18 cellular contexts compared by ENCODE assay signal in the genomic region with DNA sequence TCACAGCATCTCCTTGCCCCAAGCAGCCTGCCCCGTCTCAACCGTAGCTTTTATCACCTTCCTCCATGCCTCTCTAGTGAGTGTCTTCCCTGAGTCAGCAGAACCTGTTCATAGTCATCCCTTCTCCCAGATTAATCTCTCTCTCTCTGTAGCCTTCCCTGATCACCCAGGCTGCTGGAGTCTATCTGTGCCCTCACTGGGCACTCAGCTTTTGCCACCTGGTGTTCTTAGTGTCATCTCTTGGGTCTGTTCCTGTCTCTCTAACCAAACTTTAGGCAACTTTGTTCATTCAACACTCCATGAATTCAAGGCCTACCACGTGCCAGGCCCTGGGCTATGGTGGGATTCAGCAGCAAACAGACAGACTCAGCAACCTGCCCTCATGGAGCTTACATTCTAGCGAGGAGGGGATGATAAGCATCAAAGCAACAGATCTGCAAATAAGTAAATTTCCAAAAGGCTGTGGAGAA.
DNase-seq lines count a peak whose midpoint lies in the region; ATAC-seq and TF ChIP-seq lines count a peak whose summit lies in the region.
"Had no signal": no experiment of that assay in that cellular context is flagged by ENCODE, and none has a peak within 500 bp of the region (broad histone marks: within the 10 kb centered on the region; RNA-seq: fewer than 3 reads in every experiment).

No MANE protein-coding gene starts in this region.

- no peak for ATAC-seq in HG03432 (IDR thresholded peaks at IDR 0.05; ENCODE audit: unreplicated experiment)
- ATAC-seq: natural killer cell treated with Interleukin-12 subunit alpha and Interleukin-12 subunit beta and Interleukin-15 and Interleukin-18, amount 100 ng/mL, for 72 hours; SK-N-SH treated with all-trans-retinoic acid at 6 μM for 48 hours had no signal

- peak overlapping the region in 8 of 11 experiments; percentile 20 to 86 (median 74); a peak in 12 of 22 replicates for H3K4me2 ChIP-seq in BLaER1 treated with 17β-estradiol and CSF1 and Interleukin-3, amounts not matched to agents 10 nM and 100 nM

- DNase-seq in Peyer's patch = peak in 2 of 3 donors; percentile 24 to 44
- DNase-seq in epithelial cell of esophagus (ENCODE audit: low read depth) = peak; percentile 50
- DNase-seq in progenitor cell of endocrine pancreas (ENCODE audit: low spot score, unreplicated experiment) = no peak
- no peak for DNase-seq in H7
- no peak for DNase-seq in DMS153 treated with DMSO at 0.1 percent for 48 hours (lab: John Stamatoyannopoulos, UW; ENCODE audit: unreplicated experiment)
- no peak for DNase-seq in NCI-H1417 (lab: John Stamatoyannopoulos, UW)
- DNase-seq: activated CD8-positive, alpha-beta memory T cell treated with anti-CD3 and anti-CD28 coated beads, Interleukin-2, amount 50 U/mL, for 48 hours; AML-193; DMS153; hypothalamus; NCI-H1092 treated with DMSO at 0.1 percent for 48 hours had no signal

- H3K4me1 ChIP-seq in BLaER1 treated with 17β-estradiol and CSF1 and Interleukin-3, amounts not matched to agents 10 nM and 100 nM = peaks cover 42 to 54% (median 46%) of the 10 kb centered on the region in 10 experiments
- H3K4me1 ChIP-seq in Peyer's patch = no peaks in the 10 kb centered on the region

- peaks cover 0 to 15% (median 0%) of the 10 kb centered on the region in 11 experiments; a peak in 3 of 22 replicates for H4K20me1 ChIP-seq in BLaER1 treated with 17β-estradiol and CSF1 and Interleukin-3, amounts not matched to agents 10 nM and 100 nM

- TF ChIP-seq CTCF in Peyer's patch (IDR thresholded peaks at IDR 0.05) (no peak), epithelial cell of esophagus (IDR thresholded peaks at IDR 0.05; ENCODE audit: insufficient read depth, low read depth, low read length, missing control alignments) (no peak), progenitor cell of endocrine pancreas (IDR thresholded peaks at IDR 0.05; ENCODE audit: unreplicated experiment) (no peak)

- H3K4me3 ChIP-seq in BLaER1 treated with 17β-estradiol and CSF1 and Interleukin-3, amounts not matched to agents 10 nM and 100 nM = no peak overlapping the region
- no peak overlapping the region for H3K4me3 ChIP-seq in Peyer's patch
- H3K4me3 ChIP-seq in epithelial cell of esophagus (ENCODE audit: low read length) = no peak overlapping the region
- H3K4me3 ChIP-seq in H7 (ENCODE audit: insufficient read depth, low read depth, low read length) = no peak overlapping the region
- H3K4me3 ChIP-seq: adrenal gland, esophagus muscularis mucosa had no signal

- H3K4me3 Mint-ChIP-seq in progenitor cell of endocrine pancreas (ENCODE audit: low read depth) = no peak overlapping the region
- H3K4me3 Mint-ChIP-seq: natural killer cell treated with Interleukin-12 subunit alpha and Interleukin-12 subunit beta and Interleukin-15 and Interleukin-18, amount 100 ng/mL, for 72 hours had no signal

- peaks cover 2% of the 10 kb centered on the region for H3K27me3 Mint-ChIP-seq in progenitor cell of endocrine pancreas
- H3K27me3 Mint-ChIP-seq: IgD-negative memory B cell; natural killer cell treated with Interleukin-12 subunit alpha and Interleukin-12 subunit beta and Interleukin-15 and Interleukin-18, amount 100 ng/mL, for 72 hours had no signal

- peaks cover 6% of the 10 kb centered on the region for H3K36me3 Mint-ChIP-seq in progenitor cell of endocrine pancreas (ENCODE audit: insufficient read depth)
- H3K36me3 Mint-ChIP-seq: IgD-negative memory B cell; natural killer cell treated with Interleukin-12 subunit alpha and Interleukin-12 subunit beta and Interleukin-15 and Interleukin-18, amount 100 ng/mL, for 72 hours had no signal

- no peaks in the 10 kb centered on the region for H3K9me3 ChIP-seq in BLaER1 treated with 17β-estradiol and CSF1 and Interleukin-3, amounts not matched to agents 10 nM and 100 nM (replicated peaks in 1 of 11)
- H3K9me3 ChIP-seq in Peyer's patch = no peaks in the 10 kb centered on the region
- H3K9me3 ChIP-seq: adrenal gland, esophagus muscularis mucosa had no signal

- H3K27me3 ChIP-seq in BLaER1 treated with 17β-estradiol and CSF1 and Interleukin-3, amounts not matched to agents 10 nM and 100 nM = peaks cover 0 to 9% (median 0%) of the 10 kb centered on the region in 11 experiments; a peak in 1 of 22 replicates
- H3K27me3 ChIP-seq in Peyer's patch (no peaks in the 10 kb centered on the region), H7 (ENCODE audit: control insufficient read depth, insufficient read depth, low read length) (no peaks in the 10 kb centered on the region)
- H3K27me3 ChIP-seq: adrenal gland, esophagus muscularis mucosa had no signal

- TF ChIP-seq POLR2A in Peyer's patch (IDR thresholded peaks at IDR 0.05) = no peak

- H3K4me1 Mint-ChIP-seq in progenitor cell of endocrine pancreas (ENCODE audit: low read depth) = peaks cover 5% of the 10 kb centered on the region

- peak overlapping the region in 1 of 11 experiments; percentile 41; a peak in 2 of 22 replicates for H3K9ac ChIP-seq in BLaER1 treated with 17β-estradiol and CSF1 and Interleukin-3, amounts not matched to agents 10 nM and 100 nM

- peak overlapping the region in 2 of 11 experiments; percentile 45 to 54; a peak in 3 of 22 replicates for H3K27ac ChIP-seq in BLaER1 treated with 17β-estradiol and CSF1 and Interleukin-3, amounts not matched to agents 10 nM and 100 nM
- H3K27ac ChIP-seq in Peyer's patch = peak overlapping the region in 1 of 4 donors; percentile 42

- H3K27ac Mint-ChIP-seq in progenitor cell of endocrine pancreas = peak overlapping the region; percentile 62

- peaks cover 0 to 13% (median 6%) of the 10 kb centered on the region in 11 experiments; a peak in 5 of 22 replicates for H3K36me3 ChIP-seq in BLaER1 treated with 17β-estradiol and CSF1 and Interleukin-3, amounts not matched to agents 10 nM and 100 nM
- H3K36me3 ChIP-seq in Peyer's patch (no peaks in the 10 kb centered on the region), H7 (replicated peaks; ENCODE audit: control insufficient read depth, insufficient read depth, low read length) (no peaks in the 10 kb centered on the region)
- H3K36me3 ChIP-seq: adrenal gland had no signal

- H3K9me3 Mint-ChIP-seq in progenitor cell of endocrine pancreas (ENCODE audit: low read depth) = no peaks in the 10 kb centered on the region
- H3K9me3 Mint-ChIP-seq: IgD-negative memory B cell; natural killer cell treated with Interleukin-12 subunit alpha and Interleukin-12 subunit beta and Interleukin-15 and Interleukin-18, amount 100 ng/mL, for 72 hours had no signal

Comparison
In these comparisons a context has a peak if more than half of its experiments do, and no peak if none do; other contexts are left out.
1. DNase-seq: peak in Peyer's patch (2 of 3) and epithelial cell of esophagus (single experiment); none in progenitor cell of endocrine pancreas (single experiment), H7 (single experiment), DMS153 treated with DMSO at 0.1 percent for 48 hours (single experiment) and NCI-H1417 (0 of 3).